Comparison of ENCODE assay signal across 14 cellular contexts in the genomic region with DNA sequence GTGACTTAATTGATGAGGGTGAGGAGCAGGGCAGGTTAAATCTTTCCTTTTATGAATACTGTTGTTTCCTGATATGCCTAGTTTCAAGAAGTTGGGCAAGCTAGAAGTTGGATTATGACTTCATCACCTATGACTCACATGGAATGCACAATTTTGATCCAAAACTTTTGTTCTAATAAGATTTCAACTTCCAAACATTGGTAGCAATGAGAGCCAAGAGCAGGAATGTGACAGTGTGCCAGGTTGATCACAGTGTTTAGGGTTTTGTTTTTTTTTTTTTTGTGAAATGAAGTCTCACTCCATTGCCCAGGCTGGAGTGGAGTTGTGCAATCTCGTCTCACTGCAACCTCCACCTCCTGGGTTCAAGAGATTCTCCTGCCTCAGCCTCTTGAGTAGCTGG.
DNase-seq lines count a peak whose midpoint lies in the region; ATAC-seq and TF ChIP-seq lines count a peak whose summit lies in the region.
"Had no signal": no experiment of that assay in that cellular context is flagged by ENCODE, and none has a peak within 500 bp of the region (broad histone marks: within the 10 kb centered on the region; RNA-seq: fewer than 3 reads in every experiment).

No MANE protein-coding gene starts in this region.

- H2AFZ ChIP-seq in ACC112 (ENCODE audit: low read length, unreplicated experiment): no peak overlapping the region

- no peak for TF ChIP-seq POLR2A in lower leg skin (IDR thresholded peaks at IDR 0.05)

- H3K27me3 Mint-ChIP-seq in activated T-helper 2 cell treated with anti-CD3 and anti-CD28 coated beads, Interferon-gamma antibody, Interleukin-2, Interleukin-4, amounts not matched to agents 10 μg/mL and 5 μg/mL and 100 μg/mL, durations not matched to agents 14 hours and 24 hours and 36 hours (ENCODE audit: low read depth): no peaks in the 10 kb centered on the region

- no peak overlapping the region for H3K4me3 Mint-ChIP-seq in activated T-helper 2 cell treated with anti-CD3 and anti-CD28 coated beads, Interferon-gamma antibody, Interleukin-2, Interleukin-4, amounts not matched to agents 10 μg/mL and 5 μg/mL and 100 μg/mL, durations not matched to agents 14 hours and 24 hours and 36 hours (ENCODE audit: low read depth)

- no peak overlapping the region for H3K27ac Mint-ChIP-seq in activated T-helper 2 cell treated with anti-CD3 and anti-CD28 coated beads, Interferon-gamma antibody, Interleukin-2, Interleukin-4, amounts not matched to agents 10 μg/mL and 5 μg/mL and 100 μg/mL, durations not matched to agents 14 hours and 24 hours and 36 hours

- no peaks in the 10 kb centered on the region for H3K36me3 Mint-ChIP-seq in activated T-helper 2 cell treated with anti-CD3 and anti-CD28 coated beads, Interferon-gamma antibody, Interleukin-2, Interleukin-4, amounts not matched to agents 10 μg/mL and 5 μg/mL and 100 μg/mL, durations not matched to agents 14 hours and 24 hours and 36 hours (ENCODE audit: low read depth)

- TF ChIP-seq CTCF in coronary artery (IDR thresholded peaks at IDR 0.05): no peak
- TF ChIP-seq CTCF in lower leg skin (IDR thresholded peaks at IDR 0.05): no peak

- H3K27ac ChIP-seq in ACC112 (ENCODE audit: low read depth, low read length) (peak overlapping the region; percentile 83), coronary artery (peak overlapping the region; percentile 9 to 42)
- H3K27ac ChIP-seq: cardiac muscle cell, heart right ventricle had no signal

- H3K36me3 ChIP-seq in ACC112 (ENCODE audit: insufficient read depth, low read length) (no peaks in the 10 kb centered on the region), H7 (replicated peaks; ENCODE audit: control insufficient read depth, insufficient read depth, low read length) (no peaks in the 10 kb centered on the region)
- H3K36me3 ChIP-seq: cardiac muscle cell, heart right ventricle had no signal

- ATAC-seq in GM18511 (IDR thresholded peaks at IDR 0.05; ENCODE audit: unreplicated experiment) (no peak), left lobe of liver (no peak)

- H3K27me3 ChIP-seq in ACC112 (ENCODE audit: insufficient read depth, low read length): no peaks in the 10 kb centered on the region
- no peaks in the 10 kb centered on the region for H3K27me3 ChIP-seq in H7 (ENCODE audit: control insufficient read depth, insufficient read depth, low read length)
- H3K27me3 ChIP-seq: cardiac muscle cell had no signal

- H3K4me3 ChIP-seq in ACC112 (ENCODE audit: low read depth, low read length) (no peak overlapping the region), coronary artery (no peak overlapping the region), lower leg skin (ENCODE audit: low read depth, poor library complexity, severe bottlenecking) (no peak overlapping the region), H7 (ENCODE audit: insufficient read depth, low read depth, low read length) (no peak overlapping the region)
- H3K4me3 ChIP-seq: cardiac muscle cell, heart right ventricle had no signal

- no peaks in the 10 kb centered on the region for H3K9me3 Mint-ChIP-seq in activated T-helper 2 cell treated with anti-CD3 and anti-CD28 coated beads, Interferon-gamma antibody, Interleukin-2, Interleukin-4, amounts not matched to agents 10 μg/mL and 5 μg/mL and 100 μg/mL, durations not matched to agents 14 hours and 24 hours and 36 hours

- no peaks in the 10 kb centered on the region for H3K4me1 Mint-ChIP-seq in activated T-helper 2 cell treated with anti-CD3 and anti-CD28 coated beads, Interferon-gamma antibody, Interleukin-2, Interleukin-4, amounts not matched to agents 10 μg/mL and 5 μg/mL and 100 μg/mL, durations not matched to agents 14 hours and 24 hours and 36 hours (ENCODE audit: low read depth)

- peak; percentile 70 for DNase-seq in HT1080 (ENCODE audit: low read depth)
- DNase-seq in coronary artery (ENCODE audit: low spot score): no peak
- peak; percentile 72 to 87 for DNase-seq in lower leg skin (ENCODE audit: low spot score in 2 of 2)
- no peak for DNase-seq in activated T-helper 2 cell treated with anti-CD3 and anti-CD28 coated beads, Interferon-gamma antibody, Interleukin-2, Interleukin-4, amounts not matched to agents 10 μg/mL and 5 μg/mL and 100 μg/mL, durations not matched to agents 14 hours and 24 hours and 36 hours (ENCODE audit: low spot score)
- DNase-seq in left lobe of liver (ENCODE audit: low spot score): no peak
- DNase-seq in H7: no peak
- DNase-seq: activated T-cell treated with anti-CD3 and anti-CD28 coated beads for 4 hours, AML-193, heart right ventricle, NCI-H187 treated with DMSO at 0.1 percent for 48 hours, small intestine had no signal

- intact Hi-C loops in lower leg skin (cut with DNase I; ENCODE audit: low total_unique reads): no loop called here
- intact Hi-C loops in activated T-helper 2 cell treated with anti-CD3 and anti-CD28 coated beads, Interferon-gamma antibody, Interleukin-2, Interleukin-4, amounts not matched to agents 10 μg/mL and 5 μg/mL and 100 μg/mL, durations not matched to agents 14 hours and 24 hours and 36 hours (cut with micrococcal nuclease): no loop called here

- H3K4me1 ChIP-seq in ACC112 (ENCODE audit: control insufficient read depth, insufficient read depth, low read length, unreplicated experiment): peaks cover 32% of the 10 kb centered on the region

- 30 to 36% methylated on average over 1 of the region's 1 CpG for WGBS in lower leg skin, 2 donors

- H3K79me2 ChIP-seq in ACC112 (ENCODE audit: control insufficient read depth, insufficient read depth, low read length, unreplicated experiment): no peaks in the 10 kb centered on the region

Comparison
In these comparisons a context has a peak if more than half of its experiments do, and no peak if none do; other contexts are left out.
1. DNase-seq: peak in HT1080 (single experiment) and lower leg skin (2 of 2); none in coronary artery (single experiment), activated T-helper 2 cell treated with anti-CD3 and anti-CD28 coated beads, Interferon-gamma antibody, Interleukin-2, Interleukin-4, amounts not matched to agents 10 μg/mL and 5 μg/mL and 100 μg/mL, durations not matched to agents 14 hours and 24 hours and 36 hours (single experiment), left lobe of liver (single experiment) and H7 (single experiment).